Comparison of ENCODE assay signal across 20 cellular contexts in genomic region chr9:103867886-103868285, GRCh38.
A peak's percentile ranks its signal among the peaks of the same experiment; 100 is the strongest.
DNase-seq lines count a peak whose midpoint lies in the region; ATAC-seq and TF ChIP-seq lines count a peak whose summit lies in the region.
"Had no signal": no experiment of that assay in that cellular context is flagged by ENCODE, and none has a peak within 500 bp of the region (broad histone marks: within the 10 kb centered on the region; RNA-seq: fewer than 3 reads in every experiment).

No MANE protein-coding gene starts in this region.

- in situ Hi-C loops in astrocyte of the spinal cord (cut with HindIII; ENCODE audit: low sequenced_read_pairs): no loop called here

- no peak for ATAC-seq in GM18502 (IDR thresholded peaks at IDR 0.05; ENCODE audit: poor library complexity, unreplicated experiment)

- no peak overlapping the region for H3K4me3 ChIP-seq in astrocyte of the spinal cord (ENCODE audit: low read depth, low read length)
- no peak overlapping the region for H3K4me3 ChIP-seq in fibroblast of villous mesenchyme (ENCODE audit: low read depth, low read length)

- no peak for TF ChIP-seq CTCF in astrocyte of the spinal cord (IDR thresholded peaks at IDR 0.05; ENCODE audit: low read depth, low read length)
- no peak for TF ChIP-seq CTCF in fibroblast of villous mesenchyme (IDR thresholded peaks at IDR 0.05; ENCODE audit: insufficient read depth, low read depth, low read length)

- peak; percentile 13 for DNase-seq in HS-5 (ENCODE audit: low read depth)
- DNase-seq in astrocyte of the spinal cord (ENCODE audit: low read depth, low spot score): peak; percentile 0
- peak; percentile 17 for DNase-seq in fibroblast of villous mesenchyme (ENCODE audit: low read depth)
- no peak for DNase-seq in midbrain (lab: John Stamatoyannopoulos, UW)
- DNase-seq in activated CD4-positive, alpha-beta T cell treated with anti-CD3 and anti-CD28 coated beads for 48 hours: no peak
- no peak for DNase-seq in activated CD8-positive, alpha-beta memory T cell treated with anti-CD3 and anti-CD28 coated beads for 24 hours
- DNase-seq: BE2C; CD8-positive, alpha-beta memory T cell; DMS 273 treated with DMSO at 0.1 percent for 48 hours; DMS79; NCI-H1092 treated with DMSO at 0.1 percent for 48 hours; NCI-H1436; NCI-H187; NCI-H2081 treated with DMSO at 0.1 percent for 48 hours; NCI-H2171; NCI-H345; NCI-H524; NCI-H748 treated with DMSO at 0.1 percent for 48 hours; SHP77 had no signal

Comparison
In these comparisons a context has a peak if more than half of its experiments do, and no peak if none do; other contexts are left out.
1. DNase-seq: peak in HS-5 (single experiment), astrocyte of the spinal cord (single experiment) and fibroblast of villous mesenchyme (single experiment); none in midbrain (single experiment), activated CD4-positive, alpha-beta T cell treated with anti-CD3 and anti-CD28 coated beads for 48 hours (single experiment) and activated CD8-positive, alpha-beta memory T cell treated with anti-CD3 and anti-CD28 coated beads for 24 hours (single experiment).